In the genomic region with DNA sequence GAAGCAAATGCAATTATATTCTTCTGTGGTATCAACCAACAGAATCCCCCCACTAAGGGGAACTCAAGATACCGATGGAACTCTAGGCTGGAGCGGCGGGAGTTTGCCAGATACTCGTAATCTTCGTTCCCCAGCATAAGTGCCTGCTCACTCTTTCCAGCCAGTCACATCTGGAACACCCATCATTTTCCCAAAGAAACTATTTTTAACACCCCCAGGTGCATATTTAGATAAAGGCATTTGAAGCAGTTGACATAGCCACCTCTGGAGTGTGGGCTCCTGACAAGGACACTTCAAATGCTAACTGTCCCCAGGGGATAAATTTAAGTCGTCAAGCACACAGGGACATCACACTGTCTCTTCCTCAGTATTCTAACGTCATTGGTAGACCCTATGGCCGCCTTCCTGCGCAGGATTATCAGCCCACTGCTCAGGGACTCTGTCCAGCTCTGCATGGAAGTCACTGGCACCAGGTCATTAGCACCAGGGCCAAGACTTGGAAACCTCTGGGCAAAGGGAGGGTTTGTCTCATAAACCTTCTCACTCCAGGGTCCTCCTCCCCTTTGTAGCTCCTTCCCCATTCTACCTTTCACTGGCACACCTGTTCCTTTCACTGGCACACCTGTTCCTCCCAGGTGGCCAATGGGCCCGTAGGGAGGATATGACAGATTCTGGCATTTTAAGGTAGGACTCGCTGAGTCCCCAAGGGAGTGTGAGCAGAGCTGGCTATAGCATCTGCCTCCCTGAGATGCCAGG, we compare ENCODE assay signal across 8 cellular contexts. TPM values are rescaled to one million over a fixed set of nuclear protein-coding genes. Genes with fewer than 3 reads are reported as not detected.
DNase-seq lines count a peak whose midpoint lies in the region; ATAC-seq, FAIRE-seq and TF ChIP-seq lines count a peak whose summit lies in the region.

No MANE protein-coding gene starts in this region.

- no peak for FAIRE-seq in A549 (lab: Jason Lieb, UNC)
- no peak for FAIRE-seq in GM12878 (lab: Jason Lieb, UNC)

- BruUV-seq in GM12878 (replicated peaks; lab: Mats Ljungman, UMichigan) = TSS peak; percentile 88

- H3K9me3 ChIP-seq in A549 (no peaks in the 10 kb centered on the region), GM12878 (replicated peaks; ENCODE audit: control insufficient read depth, insufficient read depth, low read length) (no peaks in the 10 kb centered on the region), mesenchymal stem cell (ENCODE audit: control insufficient read depth, low read length) (no peaks in the 10 kb centered on the region)

- no peak overlapping the region for H3K14ac ChIP-seq in mesenchymal stem cell (ENCODE audit: low read length in 2 of 2)

- no peak for TF ChIP-seq EP300 in A549 (IDR thresholded peaks at IDR 0.05)
- TF ChIP-seq EP300 in GM12878 (IDR thresholded peaks at IDR 0.05; ENCODE audit: borderline replicate concordance in 1 of 2, control insufficient read depth in 1 of 2, low read depth in 2 of 2, low read length in 2 of 2) = no peak

- H3K79me2 ChIP-seq in GM12878 (ENCODE audit: control insufficient read depth, insufficient read depth, low read length) = no peaks in the 10 kb centered on the region

- H4K91ac ChIP-seq in mesenchymal stem cell (ENCODE audit: low read length) = no peak overlapping the region

- H3K23ac ChIP-seq in mesenchymal stem cell (ENCODE audit: low read length in 2 of 2) = no peak overlapping the region

- H2AK5ac ChIP-seq in mesenchymal stem cell (ENCODE audit: low read length, severe bottlenecking) = no peak overlapping the region

- ATAC-seq in A549 (no peak), GM12878 (no peak), HG02588 (IDR thresholded peaks at IDR 0.05; ENCODE audit: unreplicated experiment) (no peak)

- CTCF ChIA-PET in A549 (lab: Yijun Ruan, JAX) (interaction anchor here (0.6 to 6.9 kb wide), 10 partner anchors 9 to 299 kb away, joined by 3 to 73 read pairs (median 3); no protein-coding TSS in a partner anchor), GM12878 (lab: Yijun Ruan, JAX) (interaction anchor here (0.9 to 6.5 kb wide), 7 partner anchors 10 to 222 kb away, joined by 3 to 96 read pairs (median 11); no protein-coding TSS in a partner anchor)

- H2BK12ac ChIP-seq in mesenchymal stem cell (ENCODE audit: low read length in 2 of 2) = peak overlapping the region in 1 of 2 experiments; percentile 25

- H2AFZ ChIP-seq in GM12878 (ENCODE audit: control insufficient read depth, low read depth, low read length) = peak overlapping the region; percentile 71
- no peak overlapping the region for H2AFZ ChIP-seq in mesenchymal stem cell (ENCODE audit: low read depth, low read length)

- TF ChIP-seq CTCF in A549 (IDR thresholded peaks at IDR 0.05) (no peak), HFF-Myc (IDR thresholded peaks at IDR 0.05; ENCODE audit: low read depth, low read length, missing control alignments) (no peak), GM12878 (IDR thresholded peaks at IDR 0.05 in 2 of 3, conservative IDR thresholded peaks at IDR 0.05 in 1 of 3; ENCODE audit: control insufficient read depth in 2 of 3, extremely low read depth in 1 of 3, insufficient read depth in 1 of 3, low read depth in 3 of 3, low read length in 3 of 3) (no peak)

- 91% methylated on average over 11 of the region's 11 CpGs for WGBS in A549 (ENCODE audit: missing lambda C conversion rate)
- WGBS in GM12878 (ENCODE audit: insufficient coverage, insufficient replicate concordance, low lambda C conversion rate, missing lambda C conversion rate) = 22% methylated on average over 11 of the region's 11 CpGs
- 24% methylated on average over 11 of the region's 11 CpGs for WGBS in mesenchymal stem cell

- peak overlapping the region; percentile 79 for H3K4me2 ChIP-seq in A549
- H3K4me2 ChIP-seq in GM12878 (ENCODE audit: control insufficient read depth, insufficient read depth) = peak overlapping the region; percentile 89
- H3K4me2 ChIP-seq in mesenchymal stem cell (ENCODE audit: low read length, poor library complexity, severe bottlenecking) = peak overlapping the region; percentile 75

- no peak for TF ChIP-seq RAD21 in A549 (conservative IDR thresholded peaks at IDR 0.05 in 1 of 2, IDR thresholded peaks at IDR 0.05 in 1 of 2)
- no peak for TF ChIP-seq RAD21 in GM12878 (IDR thresholded peaks at IDR 0.05; ENCODE audit: insufficient read depth, low read depth, low read length)

- POLR2A ChIA-PET in A549 (lab: Yijun Ruan, JAX) = interaction anchor here (1.1 to 3.0 kb wide), 7 partner anchors 17 to 86 kb away, joined by 3 to 23 read pairs (median 4); a partner anchor contains a TSS
- POLR2A ChIA-PET in GM12878 (lab: Charles Lee) = interaction anchor here (0.6 to 6.0 kb wide), 17 partner anchors 9 to 620 kb away, joined by 3 to 37 read pairs (median 3); a partner anchor contains a TSS

- H4K20me1 ChIP-seq in GM12878 (ENCODE audit: control insufficient read depth, insufficient read depth) = no peaks in the 10 kb centered on the region

- SMC1A ChIA-PET in GM12878 (lab: Charles Lee; ENCODE audit: uncharacterized antibody, unreplicated experiment) = interaction anchor here (0.7 to 4.6 kb wide), 13 partner anchors 8 to 124 kb away, joined by 3 to 39 read pairs (median 5); a partner anchor contains a TSS

- H3K4me3 ChIP-seq in A549 = peak overlapping the region; percentile 96
- peak overlapping the region; percentile 54 for H3K4me3 ChIP-seq in HFF-Myc (replicated peaks; ENCODE audit: low read depth, low read length)
- peak overlapping the region; percentile 77 for H3K4me3 ChIP-seq in GM12878
- H3K4me3 ChIP-seq in mesenchymal stem cell (ENCODE audit: insufficient read depth in 1 of 2, low read depth in 1 of 2, low read length in 2 of 2) = peak overlapping the region in 1 of 2 experiments; percentile 78

- no peak for TF ChIP-seq POLR2A in A549 (IDR thresholded peaks at IDR 0.05; ENCODE audit: low read length)
- TF ChIP-seq POLR2A in GM12878 (IDR thresholded peaks at IDR 0.05; ENCODE audit: low read depth, low read length) = no peak

- intact Hi-C loops in GM12878 (cut with micrococcal nuclease; ENCODE audit: unreplicated experiment) = loop anchor here (2.0 to 10.0 kb wide), 3 partner anchors 46 to 644 kb away; a partner anchor contains a TSS

- H3K79me1 ChIP-seq in mesenchymal stem cell (replicated peaks; ENCODE audit: low read length, poor library complexity, severe bottlenecking) = no peaks in the 10 kb centered on the region

- H3K4me1 ChIP-seq in A549 (peaks cover 9% of the 10 kb centered on the region), GM12878 (ENCODE audit: control insufficient read depth, insufficient read depth, low read length) (peaks cover 23% of the 10 kb centered on the region), mesenchymal stem cell (ENCODE audit: control insufficient read depth, insufficient read depth, low read depth, low read length) (peaks cover 14% of the 10 kb centered on the region)

- in situ Hi-C loops in GM12878 (cut with MboI) = no loop called here

- H3K4ac ChIP-seq in mesenchymal stem cell (ENCODE audit: low read depth in 1 of 2, low read length in 2 of 2) = no peak overlapping the region

- no peak overlapping the region for H2BK120ac ChIP-seq in mesenchymal stem cell (ENCODE audit: low read depth, low read length)

- peak overlapping the region; percentile 89 to 94 for H3K18ac ChIP-seq in mesenchymal stem cell (ENCODE audit: low read depth in 1 of 2, low read length in 2 of 2)

- peak overlapping the region; percentile 14 for H4K8ac ChIP-seq in mesenchymal stem cell (ENCODE audit: low read length)

- no peaks in the 10 kb centered on the region for H3K27me3 ChIP-seq in GM12878 (replicated peaks in 1 of 2; ENCODE audit: control insufficient read depth in 2 of 2, insufficient read depth in 2 of 2, low read length in 1 of 2)
- H3K27me3 ChIP-seq in mesenchymal stem cell (ENCODE audit: control insufficient read depth in 1 of 2, insufficient read depth in 1 of 2, low read length in 2 of 2) = no peaks in the 10 kb centered on the region

- H3K9ac ChIP-seq in GM12878 (ENCODE audit: control insufficient read depth, insufficient read depth, low read length) = peak overlapping the region; percentile 91
- peak overlapping the region; percentile 83 for H3K9ac ChIP-seq in mesenchymal stem cell (ENCODE audit: low read length)

- no peak overlapping the region for H2BK15ac ChIP-seq in mesenchymal stem cell (ENCODE audit: low read depth, poor library complexity, severe bottlenecking)

- RAD21 ChIA-PET in GM12878 (lab: Charles Lee; ENCODE audit: unreplicated experiment) = interaction anchor here (0.8 to 6.3 kb wide), 13 partner anchors 8 to 133 kb away, joined by 3 to 56 read pairs (median 6); a partner anchor contains a TSS

- DNase-seq in A549 (ENCODE audit: low read depth in 1 of 2, low spot score in 1 of 2) (no peak), HFF-Myc (ENCODE audit: extremely low read depth, low read depth) (no peak), GM12878 (ENCODE audit: low read depth, low spot score) (no peak), mesenchymal stem cell (no peak), Kasumi-1 (lab: John Stamatoyannopoulos, UW) (no peak), GF-D8 (lab: John Stamatoyannopoulos, UW) (no peak)
- no peak for DNase-seq in activated effector memory CD4-positive, alpha-beta T cell treated with Interleukin-2 at 50 U/mL for 16 hours

- no peak overlapping the region for H2BK5ac ChIP-seq in mesenchymal stem cell (ENCODE audit: low read depth, low read length, poor library complexity, severe bottlenecking)

- peak overlapping the region; percentile 95 to 97 for H3K27ac ChIP-seq in A549
- peak overlapping the region; percentile 92 for H3K27ac ChIP-seq in GM12878 (ENCODE audit: control insufficient read depth, insufficient read depth)
- H3K27ac ChIP-seq in mesenchymal stem cell (ENCODE audit: low read length, poor library complexity, severe bottlenecking) = peak overlapping the region; percentile 61

- no peaks in the 10 kb centered on the region for H3K36me3 ChIP-seq in GM12878 (ENCODE audit: control insufficient read depth in 2 of 2, insufficient read depth in 2 of 2, low read length in 1 of 2)
- H3K36me3 ChIP-seq in mesenchymal stem cell (ENCODE audit: control insufficient read depth in 1 of 2, insufficient read depth in 2 of 2, low read depth in 1 of 2, low read length in 2 of 2) = no peaks in the 10 kb centered on the region

RNA-seq across cellular contexts. Expression of a gene that starts 48.8 kb away (rescaled TPM):
- polyA plus RNA-seq in A549 (2011; rRNA removed) (366 and 457 TPM in 2 replicates), A549 (2017; fragmentation: RNase III; extraction: RNeasy Plus Mini Kit Qiagen cat#74134 plus additional on column Dnase treatment) (451 to 534 TPM (median 530 TPM) in 3 replicates), GM12878 (2011; rRNA removed) (441 and 486 TPM in 2 replicates), GM12878 (2014; fragmentation: Illumina TruSeq; extraction: Trizol) (379 and 386 TPM in 2 replicates), GM12878 (2014; fragmentation: Nextera tagmentation; extraction: Ambion mirVana) (100 to 1,000 TPM; 254 to 435 TPM), GM12878 (2014; rRNA removed) (366 and 425 TPM in 2 replicates), GM12878 (2016; fragmentation: Nextera tagmentation; extraction: Ambion mirVana) (100 to 1,000 TPM; 401 to 421 TPM)
- polyA plus RNA-seq in A549 (2012; cell fraction: cytosol; rRNA removed) = 369 and 462 TPM in 2 replicates
- polyA plus RNA-seq in A549 (2012; cell fraction: nucleus; rRNA removed) = 137 and 170 TPM in 2 replicates
- polyA minus RNA-seq in A549 (2011; rRNA and poly(A)+ RNA removed) = 54.3 and 60.0 TPM in 2 replicates
- total RNA-seq in GM12878 (2013; cell fraction: nucleolus; rRNA removed) = 42.3 and 42.8 TPM in 2 replicates
- total RNA-seq in GM12878 (2014; rRNA removed) (215 and 235 TPM in 2 replicates), GM12878 (2014; rRNA removed; fragmentation: Illumina TruSeq; extraction: Trizol) (204 and 215 TPM in 2 replicates), GM12878 (2021) (335 and 346 TPM in 2 replicates)
- polyA plus RNA-seq in GM12878 (2011; ENCODE audit: low read depth) = 230 TPM
- 386 and 490 TPM in 2 replicates for polyA plus RNA-seq in GM12878 (2011; cell fraction: cytosol; rRNA removed)
- polyA plus RNA-seq in GM12878 (2011; cell fraction: nucleus; rRNA removed) = 137 and 158 TPM in 2 replicates
- 266 TPM in 2 replicates for polyA plus RNA-seq in GM12878 (2012)
- 64.2 and 65.1 TPM in 2 replicates for polyA minus RNA-seq in GM12878 (2011; rRNA and poly(A)+ RNA removed)
- 60.9 and 73.5 TPM in 2 replicates for polyA minus RNA-seq in GM12878 (2011; cell fraction: cytosol; rRNA and poly(A)+ RNA removed)
- 20.1 and 34.5 TPM in 2 replicates for polyA minus RNA-seq in GM12878 (2011; cell fraction: nucleus; rRNA and poly(A)+ RNA removed)
- polyA plus RNA-seq in mesenchymal stem cell (2013, experiment 1 of 2) = 591 TPM
- 615 TPM for polyA plus RNA-seq in mesenchymal stem cell (2013, experiment 2 of 2)
